Comparison of ENCODE assay signal across 9 cellular contexts in genomic region chr4:147755567-147756295, GRCh38. TPM values are rescaled to one million over a fixed set of nuclear protein-coding genes. Genes with fewer than 3 reads are reported as not detected.
DNase-seq lines count a peak whose midpoint lies in the region; ATAC-seq, FAIRE-seq and TF ChIP-seq lines count a peak whose summit lies in the region.
"Had no signal": no experiment of that assay in that cellular context is flagged by ENCODE, and none has a peak within 500 bp of the region (broad histone marks: within the 10 kb centered on the region; RNA-seq: fewer than 3 reads in every experiment).

No MANE protein-coding gene starts in this region.

- no peak for FAIRE-seq in small intestine (lab: Jason Lieb, UNC)

- intact Hi-C loops in left cardiac atrium (cut with DNase I), result no loop called here

- no peaks in the 10 kb centered on the region for H3K27me3 Mint-ChIP-seq in WTC11 (ENCODE audit: low read depth)

- WGBS in small intestine, 3 donors, result 51 to 61% (median 59%) methylated on average over 3 of the region's 3 CpGs

- CTCF ChIA-PET in WTC11 (lab: Charles Lee), result no interaction called here

- peaks cover 0 to 11% of the 10 kb centered on the region in 2 donors for H3K4me1 ChIP-seq in small intestine (ENCODE audit: control insufficient read depth in 2 of 2, insufficient read depth in 1 of 2, low read depth in 1 of 2, low read length in 1 of 2)

- ATAC-seq in GM18858 (IDR thresholded peaks at IDR 0.05; ENCODE audit: unreplicated experiment), result peak; percentile 44
- no peak for ATAC-seq in WTC11
- ATAC-seq in left cardiac atrium, result peak; percentile 35 to 67
- ATAC-seq in HG02623 (IDR thresholded peaks at IDR 0.05; ENCODE audit: unreplicated experiment), result no peak

- H3K4me3 Mint-ChIP-seq in WTC11, result no peak overlapping the region

- H3K4me1 Mint-ChIP-seq in WTC11, result peaks cover 30% of the 10 kb centered on the region

- TF ChIP-seq CTCF in WTC11 (IDR thresholded peaks at IDR 0.05), result no peak

- POLR2A ChIA-PET in WTC11 (lab: Charles Lee), result no interaction called here

- H3K4me3 ChIP-seq in small intestine (ENCODE audit: low read depth in 1 of 2, low read length in 2 of 2), result no peak overlapping the region

- H3K36me3 Mint-ChIP-seq in WTC11, result no peaks in the 10 kb centered on the region

- no peak for DNase-seq in WTC11 (ENCODE audit: low spot score)
- DNase-seq in left cardiac atrium, result no peak
- DNase-seq in small intestine, result peak; percentile 42
- DNase-seq in GM19238 (ENCODE audit: insufficient read length, low spot score), result no peak
- DNase-seq in dermis blood vessel endothelial cell, result no peak
- no peak for DNase-seq in NCI-H446 treated with DMSO at 0.1 percent for 48 hours (lab: John Stamatoyannopoulos, UW)
- DNase-seq: activated gamma-delta T cell treated with Interleukin-2 at 50 U/mL for 16 hours had no signal

- H3K9me3 Mint-ChIP-seq in WTC11, result no peaks in the 10 kb centered on the region

- H3K36me3 ChIP-seq in small intestine (ENCODE audit: control insufficient read depth in 2 of 2, insufficient read depth in 2 of 2, low read length in 2 of 2), result no peaks in the 10 kb centered on the region

- H3K9me3 ChIP-seq in small intestine (ENCODE audit: control insufficient read depth, low read depth), result no peaks in the 10 kb centered on the region

- H3K27ac ChIP-seq in small intestine (ENCODE audit: low read depth in 1 of 2, low read length in 1 of 2), result peak overlapping the region in 1 of 2 donors; percentile 34

- H3K27ac Mint-ChIP-seq in WTC11, result peak overlapping the region; percentile 54

- no peaks in the 10 kb centered on the region for H3K27me3 ChIP-seq in small intestine (ENCODE audit: control insufficient read depth in 2 of 2, insufficient read depth in 2 of 2, low read length in 2 of 2)

TF ChIP-seq in WTC11, 78 proteins besides CTCF, POLR2A, EP300 and RAD21:
- TF ChIP-seq ZNF416 (CRISPR knock-in tag; IDR thresholded peaks at IDR 0.05) (no peak), PRRX2 (CRISPR knock-in tag; IDR thresholded peaks at IDR 0.05) (no peak), FOXP1 (CRISPR knock-in tag; IDR thresholded peaks at IDR 0.05; ENCODE audit: borderline replicate concordance) (no peak), MXD4 (CRISPR knock-in tag; IDR thresholded peaks at IDR 0.05; ENCODE audit: borderline replicate concordance) (no peak), ZNF232 (CRISPR knock-in tag; IDR thresholded peaks at IDR 0.05) (no peak), CDX4 (CRISPR knock-in tag; IDR thresholded peaks at IDR 0.05; ENCODE audit: borderline replicate concordance) (no peak), ATF1 (CRISPR knock-in tag; IDR thresholded peaks at IDR 0.05) (no peak), TEAD4 (CRISPR knock-in tag; IDR thresholded peaks at IDR 0.05) (no peak), ZNF423 (CRISPR knock-in tag; IDR thresholded peaks at IDR 0.05) (no peak), FOXJ3 (CRISPR knock-in tag; IDR thresholded peaks at IDR 0.05; ENCODE audit: borderline replicate concordance) (no peak), SOX15 (CRISPR knock-in tag; IDR thresholded peaks at IDR 0.05) (no peak), ZNF512 (CRISPR knock-in tag; IDR thresholded peaks at IDR 0.05; ENCODE audit: borderline replicate concordance) (no peak), ZNF138 (CRISPR knock-in tag; conservative IDR thresholded peaks at IDR 0.05) (no peak), AR (CRISPR knock-in tag; IDR thresholded peaks at IDR 0.05) (no peak), ZNF281 (CRISPR knock-in tag; IDR thresholded peaks at IDR 0.05) (no peak), FOXK1 (CRISPR knock-in tag; IDR thresholded peaks at IDR 0.05) (no peak), ZNF317 (CRISPR knock-in tag; IDR thresholded peaks at IDR 0.05; ENCODE audit: borderline replicate concordance, low read depth) (no peak)
TF ChIP-seq in WTC11: peak in this region for 0.

RNA-seq across cellular contexts. Expression of gene ARHGAP10, which starts 23.8 kb away (rescaled TPM):
- total RNA-seq in WTC11 (2021) (7.1 to 9.6 TPM (median 8.0 TPM) in 3 replicates), left cardiac atrium (10 to 100 TPM; 41.4 to 46.5 TPM), dermis blood vessel endothelial cell (12.3 and 14.6 TPM in 2 replicates)
- 1 to 10 TPM; 3.4 to 9.7 (median 3.8) TPM for polyA plus RNA-seq in small intestine

Comparison
In these comparisons a context has a peak if more than half of its experiments do, and no peak if none do; other contexts are left out.
1. ATAC-seq: peak in GM18858 (single experiment) and left cardiac atrium (2 of 2); none in WTC11 (single experiment) and HG02623 (single experiment).